Comparison of ENCODE assay signal across 1 cellular context in genomic region chr21:23401278-23401677, GRCh38.
TF ChIP-seq lines count a peak whose summit lies in the region.

No MANE protein-coding gene starts in this region.

TF ChIP-seq in GM12878, 131 proteins besides CTCF, POLR2A, EP300 and RAD21 (continued from another document):
- TF ChIP-seq ZBTB4 (CRISPR knock-in tag; IDR thresholded peaks at IDR 0.05) = no peak
TF ChIP-seq in GM12878: peak in this region for 0.
